ENCODE assay signal across 28 cellular contexts in the genomic region with DNA sequence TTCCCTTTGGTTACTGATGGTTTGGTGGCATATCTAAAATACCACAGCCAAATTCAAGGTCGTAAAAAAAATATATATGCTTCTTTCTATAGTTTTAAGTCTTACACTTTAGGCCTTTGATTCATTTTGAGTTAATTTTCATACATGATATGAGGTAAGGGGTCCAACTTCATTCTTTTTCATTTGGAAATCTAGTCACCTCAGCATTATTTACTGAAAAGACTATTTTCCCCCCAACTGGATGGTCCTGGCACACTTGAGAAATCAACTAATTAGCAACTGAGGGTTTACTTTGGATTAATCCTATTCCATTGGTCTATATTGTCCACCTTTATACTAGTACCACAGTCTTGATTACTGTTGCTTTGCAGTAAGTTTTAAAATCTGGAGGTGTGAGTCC. TPM values are rescaled to one million over a fixed set of nuclear protein-coding genes. Genes with fewer than 3 reads are reported as not detected.
DNase-seq lines count a peak whose midpoint lies in the region; ATAC-seq, FAIRE-seq and TF ChIP-seq lines count a peak whose summit lies in the region.
"Had no signal": no experiment of that assay in that cellular context is flagged by ENCODE, and none has a peak within 500 bp of the region (broad histone marks: within the 10 kb centered on the region; RNA-seq: fewer than 3 reads in every experiment).

No MANE protein-coding gene starts in this region.

- POLR2A ChIA-PET in K562 (lab: Yijun Ruan, JAX), result no interaction called here

- intact Hi-C loops in K562 (cut with micrococcal nuclease), result no loop called here
- intact Hi-C loops in spleen (cut with DNase I; ENCODE audit: low total_unique reads), result no loop called here

- H3K27ac ChIP-seq in HL-60 (replicated peaks) (peak overlapping the region; percentile 43; the same call in 1 of the 2 replicates), K562 (ENCODE audit: extremely low read depth, low read depth, low read length) (no peak overlapping the region), spleen (peak overlapping the region in 7 of 8 donors; percentile 46 to 83 (median 74))
- H3K27ac ChIP-seq: epithelial cell of prostate, neural progenitor cell, vagina had no signal

- H3K9me1 ChIP-seq in K562 (ENCODE audit: control insufficient read depth, insufficient read depth, low read length), result no peaks in the 10 kb centered on the region

- H2AFZ ChIP-seq in K562 (ENCODE audit: low read depth, low read length), result no peak overlapping the region
- H2AFZ ChIP-seq: neural progenitor cell had no signal

- no peak for TF ChIP-seq EP300 in K562 (IDR thresholded peaks at IDR 0.05; ENCODE audit: low read length)

- peaks cover 68% of the 10 kb centered on the region for H3K4me1 Mint-ChIP-seq in activated T-cell treated with anti-CD3 and anti-CD28 coated beads, Interleukin-2, amount 50 U/mL, for 24 hours (ENCODE audit: low read depth)
- H3K4me1 Mint-ChIP-seq: H9, neural progenitor cell had no signal

- peaks cover 8% of the 10 kb centered on the region; the same call in 2 of the 3 replicates for H3K36me3 ChIP-seq in K562 (ENCODE audit: control insufficient read depth, insufficient read depth, low read length)
- H3K36me3 ChIP-seq in spleen, result peaks cover 0 to 20% (median 2%) of the 10 kb centered on the region in 6 donors
- H3K36me3 ChIP-seq: neural progenitor cell, vagina had no signal

- CTCF ChIA-PET in K562 (lab: Yijun Ruan, JAX; ENCODE audit: low intra/inter-chr PET ratio), result no interaction called here

- peak overlapping the region; percentile 76 for H3K27ac Mint-ChIP-seq in activated T-cell treated with anti-CD3 and anti-CD28 coated beads, Interleukin-2, amount 50 U/mL, for 24 hours
- H3K27ac Mint-ChIP-seq: activated CD4-positive, alpha-beta memory T cell treated with anti-CD3 and anti-CD28 coated beads, Interleukin-2, amount 10 ng/mL, durations not matched to agents 7 days and 5 days; neural progenitor cell had no signal

- H3K4me3 ChIP-seq in HL-60 (replicated peaks; ENCODE audit: insufficient read depth, low read length), result no peak overlapping the region
- H3K4me3 ChIP-seq in K562, result no peak overlapping the region
- peak overlapping the region in 1 of 8 donors; percentile 6 for H3K4me3 ChIP-seq in spleen
- H3K4me3 ChIP-seq: lower lobe of right lung, neural progenitor cell, vagina had no signal

- H3K9ac ChIP-seq in K562 (ENCODE audit: insufficient read depth in 1 of 2, low read depth in 2 of 2, low read length in 2 of 2), result no peak overlapping the region
- H3K9ac ChIP-seq: neural progenitor cell had no signal

- no TSS peak for BruUV-seq in K562 (replicated peaks; lab: Mats Ljungman, UMichigan)

- no peaks in the 10 kb centered on the region for H3K9me3 Mint-ChIP-seq in activated T-cell treated with anti-CD3 and anti-CD28 coated beads, Interleukin-2, amount 50 U/mL, for 24 hours
- H3K9me3 Mint-ChIP-seq: activated CD4-positive, alpha-beta memory T cell treated with anti-CD3 and anti-CD28 coated beads, Interleukin-2, amount 10 ng/mL, durations not matched to agents 7 days and 5 days; H9; neural progenitor cell had no signal

- WGBS in K562 (ENCODE audit: insufficient coverage, low coverage, missing lambda C conversion rate), result 91% methylated on average over 1 of the region's 1 CpG
- 88 to 100% (median 98%) methylated on average over 1 of the region's 1 CpG for WGBS in spleen, 5 donors

- H3K79me2 ChIP-seq in K562 (ENCODE audit: control insufficient read depth, insufficient read depth, low read length), result peaks cover 91% of the 10 kb centered on the region

- peaks cover 50% of the 10 kb centered on the region for H3K36me3 Mint-ChIP-seq in activated T-cell treated with anti-CD3 and anti-CD28 coated beads, Interleukin-2, amount 50 U/mL, for 24 hours (ENCODE audit: low read depth)

- in situ Hi-C loops in K562 (cut with MboI), result no loop called here

- H3K4me3 Mint-ChIP-seq in activated T-cell treated with anti-CD3 and anti-CD28 coated beads, Interleukin-2, amount 50 U/mL, for 24 hours, result no peak overlapping the region
- H3K4me3 Mint-ChIP-seq: activated CD4-positive, alpha-beta memory T cell treated with anti-CD3 and anti-CD28 coated beads, Interleukin-2, amount 10 ng/mL, durations not matched to agents 7 days and 5 days; H9; neural progenitor cell had no signal

- TF ChIP-seq RAD21 in K562 (CRISPR knock-in tag; conservative IDR thresholded peaks at IDR 0.05 in 1 of 2, IDR thresholded peaks at IDR 0.05 in 1 of 2), result no peak

- ATAC-seq in K562 (no peak), left lobe of liver (no peak)
- ATAC-seq: right cardiac atrium had no signal

- TF ChIP-seq POLR2A in K562 (conservative IDR thresholded peaks at IDR 0.05) (no peak), spleen (IDR thresholded peaks at IDR 0.05) (no peak)

- peaks cover 18% of the 10 kb centered on the region for H4K20me1 ChIP-seq in K562 (replicated peaks; ENCODE audit: control insufficient read depth, insufficient read depth, low read length)

- H3K9me3 ChIP-seq in K562 (replicated peaks; ENCODE audit: control insufficient read depth, insufficient read depth, low read depth, low read length) (no peaks in the 10 kb centered on the region), spleen (no peaks in the 10 kb centered on the region)
- H3K9me3 ChIP-seq: lower lobe of right lung, vagina had no signal

- H3K4me1 ChIP-seq in K562 (replicated peaks in 1 of 2; ENCODE audit: control insufficient read depth in 2 of 2, insufficient read depth in 2 of 2, low read length in 2 of 2), result peaks cover 6 to 15% of the 10 kb centered on the region in 2 experiments; a peak in 4 of 5 replicates
- peaks cover 20 to 100% (median 95%) of the 10 kb centered on the region in 6 donors for H3K4me1 ChIP-seq in spleen
- H3K4me1 ChIP-seq: neural progenitor cell had no signal

- no peak for FAIRE-seq in K562 (lab: Jason Lieb, UNC)
- FAIRE-seq: TTC549 had no signal

- H3K4me2 ChIP-seq in K562 (ENCODE audit: insufficient read depth, low read length), result no peak overlapping the region
- H3K4me2 ChIP-seq: neural progenitor cell had no signal

- no peaks in the 10 kb centered on the region for H3K27me3 Mint-ChIP-seq in activated T-cell treated with anti-CD3 and anti-CD28 coated beads, Interleukin-2, amount 50 U/mL, for 24 hours
- H3K27me3 Mint-ChIP-seq: activated CD4-positive, alpha-beta memory T cell treated with anti-CD3 and anti-CD28 coated beads, Interleukin-2, amount 10 ng/mL, durations not matched to agents 7 days and 5 days had no signal

- TF ChIP-seq CTCF in HL-60 (IDR thresholded peaks at IDR 0.05; ENCODE audit: insufficient read depth, low read length) (no peak), K562 (IDR thresholded peaks at IDR 0.05 in 2 of 3, conservative IDR thresholded peaks at IDR 0.05 in 1 of 3; ENCODE audit: insufficient read depth in 2 of 3, low read depth in 1 of 3, low read length in 3 of 3) (no peak), spleen (IDR thresholded peaks at IDR 0.05 in 8 of 11, conservative IDR thresholded peaks at IDR 0.05 in 3 of 11) (no peak)

- H3K27me3 ChIP-seq in HL-60 (ENCODE audit: insufficient read depth, poor library complexity, severe bottlenecking), result no peaks in the 10 kb centered on the region
- no peaks in the 10 kb centered on the region for H3K27me3 ChIP-seq in K562 (ENCODE audit: control insufficient read depth in 2 of 2, insufficient read depth in 2 of 2, low read length in 2 of 2)
- no peaks in the 10 kb centered on the region for H3K27me3 ChIP-seq in spleen (replicated peaks in 1 of 7)
- H3K27me3 ChIP-seq: neural progenitor cell, vagina had no signal

- DNase-seq in activated T-cell treated with anti-CD3 and anti-CD28 coated beads, Interleukin-2, amount 50 U/mL, for 24 hours, result no peak
- DNase-seq in activated T-cell treated with anti-CD3 and anti-CD28 coated beads, Interleukin-2, amount 50 U/mL, for 48 hours, result no peak
- DNase-seq in HL-60 (ENCODE audit: low read depth in 1 of 2, low spot score in 1 of 2) (no peak), K562 (ENCODE audit: extremely low read depth in 1 of 4, low spot score in 3 of 4) (no peak), spleen (no peak), left lobe of liver (ENCODE audit: low spot score) (no peak), DMS153 (lab: John Stamatoyannopoulos, UW) (no peak)
- DNase-seq in stimulated activated naive CD4-positive, alpha-beta T cell treated with Interleukin-2 at 50 U/mL for 16 hours (lab: John Stamatoyannopoulos, UW), result no peak
- DNase-seq: activated CD4-positive, alpha-beta memory T cell treated with anti-CD3 and anti-CD28 coated beads, Interleukin-2, amount 10 ng/mL, durations not matched to agents 7 days and 5 days; activated CD4-positive, CD25-positive, alpha-beta regulatory T cell treated with anti-CD3 and anti-CD28 coated beads, Interleukin-2, amount 50 U/mL, for 72 hours; activated naive CD4-positive, alpha-beta T cell; amniotic stem cell; DMS79 treated with DMSO at 0.1 percent for 48 hours; effector CD4-positive, alpha-beta T cell; H9; islet precursor cell; KG1; lower lobe of right lung; MM.1S; NCI-H2029; right cardiac atrium; RPMI8226; stimulated activated CD4-positive, alpha-beta T cell treated with anti-CD3 and anti-CD28 coated beads, Interleukin-4, amount 100 ng/mL, for 24 hours; stimulated activated naive CD4-positive, alpha-beta T cell had no signal

RNA-seq across cellular contexts. Expression of a gene that starts 26.2 kb away (rescaled TPM):
- total RNA-seq in K562 (2011; cell fraction: chromatin; rRNA removed; ENCODE audit: low replicate concordance), result 37.6 and 39.3 TPM in 2 replicates
- 40.9 and 41.2 TPM in 2 replicates for total RNA-seq in K562 (2011; cell fraction: nucleolus; rRNA removed)
- total RNA-seq in K562 (2011; cell fraction: nucleoplasm; rRNA removed), result 54.2 and 73.1 TPM in 2 replicates
- total RNA-seq in K562 (2014; rRNA removed) (136 and 147 TPM in 2 replicates), K562 (2014; rRNA removed; fragmentation: Illumina TruSeq; extraction: Trizol) (214 and 232 TPM in 2 replicates), K562 (2015; rRNA removed; fragmentation: Illumina TruSeq; extraction: Trizol) (229 and 236 TPM in 2 replicates), K562 (2021) (255 and 267 TPM in 2 replicates), spleen (100 to 1,000 TPM; 452 to 693 (median 522) TPM), left lobe of liver (155 TPM)
- polyA plus RNA-seq in K562 (2011; rRNA removed) (136 and 148 TPM in 2 replicates), K562 (2014; fragmentation: Illumina TruSeq; extraction: Trizol) (269 and 334 TPM in 2 replicates), K562 (2014; fragmentation: Nextera tagmentation; extraction: Ambion mirVana) (100 to 1,000 TPM; 345 to 540 TPM), K562 (2014; rRNA removed) (147 and 152 TPM in 2 replicates), spleen (100 to 1,000 TPM; 226 to 346 (median 297) TPM)
- polyA plus RNA-seq in K562 (2011; cell fraction: cytosol; rRNA removed), result 137 and 195 TPM in 2 replicates
- 75.2 and 120 TPM in 2 replicates for polyA plus RNA-seq in K562 (2011; cell fraction: nucleus; rRNA removed)
- 285 and 304 TPM in 2 replicates for polyA plus RNA-seq in K562 (2012)
- polyA minus RNA-seq in K562 (2011; rRNA and poly(A)+ RNA removed), result 216 and 222 TPM in 2 replicates
- 249 and 294 TPM in 2 replicates for polyA minus RNA-seq in K562 (2011; cell fraction: cytosol; rRNA and poly(A)+ RNA removed)
- 20.9 and 49.4 TPM in 2 replicates for polyA minus RNA-seq in K562 (2011; cell fraction: nucleus; rRNA and poly(A)+ RNA removed)

RNA-seq across cellular contexts. Expression of a gene that starts 26.6 kb away (rescaled TPM):
- 15.7 and 36.6 TPM in 2 replicates for total RNA-seq in K562 (2011; cell fraction: chromatin; rRNA removed; ENCODE audit: low replicate concordance)
- 21.7 and 24.9 TPM in 2 replicates for total RNA-seq in K562 (2011; cell fraction: nucleolus; rRNA removed)
- total RNA-seq in K562 (2011; cell fraction: nucleoplasm; rRNA removed), result 23.7 and 33.4 TPM in 2 replicates
- total RNA-seq in K562 (2014; rRNA removed) (6.5 and 8.0 TPM in 2 replicates), K562 (2014; rRNA removed; fragmentation: Illumina TruSeq; extraction: Trizol) (6.4 and 6.6 TPM in 2 replicates), K562 (2015; rRNA removed; fragmentation: Illumina TruSeq; extraction: Trizol) (7.5 and 8.3 TPM in 2 replicates), K562 (2021) (7.7 and 8.2 TPM in 2 replicates), spleen (10 to 100 TPM; 22.1 to 39.4 (median 28.6) TPM), left lobe of liver (23.4 TPM)
- polyA plus RNA-seq in K562 (2011; rRNA removed) (9.3 and 11.7 TPM in 2 replicates), K562 (2014; fragmentation: Illumina TruSeq; extraction: Trizol) (14.6 and 15.4 TPM in 2 replicates), K562 (2014; fragmentation: Nextera tagmentation; extraction: Ambion mirVana) (1 to 10 TPM; 4.0 to 4.2 TPM), K562 (2014; rRNA removed) (8.8 and 9.5 TPM in 2 replicates), spleen (10 to 100 TPM; 18.2 to 27.4 (median 25.4) TPM)
- polyA plus RNA-seq in K562 (2011; cell fraction: cytosol; rRNA removed), result 15.7 and 16.0 TPM in 2 replicates
- 4.7 and 9.4 TPM in 2 replicates for polyA plus RNA-seq in K562 (2011; cell fraction: nucleus; rRNA removed)
- polyA plus RNA-seq in K562 (2012), result 10.3 and 13.8 TPM in 2 replicates
- polyA minus RNA-seq in K562 (2011; rRNA and poly(A)+ RNA removed), result 7.7 and 9.8 TPM in 2 replicates
- polyA minus RNA-seq in K562 (2011; cell fraction: cytosol; rRNA and poly(A)+ RNA removed), result 4.1 and 4.7 TPM in 2 replicates
- 5.7 and 8.4 TPM in 2 replicates for polyA minus RNA-seq in K562 (2011; cell fraction: nucleus; rRNA and poly(A)+ RNA removed)

RNA-seq across cellular contexts. Expression of a gene that starts 27.5 kb away (rescaled TPM):
- 4.0 and 12.8 TPM in 2 replicates for total RNA-seq in K562 (2011; cell fraction: chromatin; rRNA removed; ENCODE audit: low replicate concordance)
- 6.8 and 7.7 TPM in 2 replicates for total RNA-seq in K562 (2011; cell fraction: nucleolus; rRNA removed)
- 2.8 and 3.7 TPM in 2 replicates for total RNA-seq in K562 (2011; cell fraction: nucleoplasm; rRNA removed)
- total RNA-seq in K562 (2014; rRNA removed), result 0.57 TPM in 1 of 2 replicates, not detected in the other
- not detected in 2 replicates for total RNA-seq in K562 (2014; rRNA removed; fragmentation: Illumina TruSeq; extraction: Trizol)
- 0.25 TPM in 1 of 2 replicates, not detected in the other for total RNA-seq in K562 (2015; rRNA removed; fragmentation: Illumina TruSeq; extraction: Trizol)
- total RNA-seq in K562 (2021), result 1.3 and 1.6 TPM in 2 replicates
- polyA plus RNA-seq in K562 (2011; rRNA removed), result 0.08 TPM in 1 of 2 replicates, not detected in the other
- 0.12 and 0.15 TPM in 2 replicates for polyA plus RNA-seq in K562 (2011; cell fraction: cytosol; rRNA removed)
- 1.0 and 2.1 TPM in 2 replicates for polyA plus RNA-seq in K562 (2011; cell fraction: nucleus; rRNA removed)
- polyA plus RNA-seq in K562 (2012), result 0.37 TPM in 1 of 2 replicates, not detected in the other
- not detected in 2 replicates for polyA plus RNA-seq in K562 (2014; fragmentation: Illumina TruSeq; extraction: Trizol)
- under 1 TPM in 1 of 2 experiments, not detected in 1; 0.08 TPM for polyA plus RNA-seq in K562 (2014; fragmentation: Nextera tagmentation; extraction: Ambion mirVana)
- polyA plus RNA-seq in K562 (2014; rRNA removed), result 0.09 and 0.16 TPM in 2 replicates
- polyA minus RNA-seq in K562 (2011; rRNA and poly(A)+ RNA removed), result 0.32 and 0.60 TPM in 2 replicates
- 2.0 and 3.9 TPM in 2 replicates for polyA minus RNA-seq in K562 (2011; cell fraction: cytosol; rRNA and poly(A)+ RNA removed)
- 2.7 and 3.6 TPM in 2 replicates for polyA minus RNA-seq in K562 (2011; cell fraction: nucleus; rRNA and poly(A)+ RNA removed)
- total RNA-seq in spleen, result 100 to 1,000 TPM; 252 to 415 (median 300) TPM
- polyA plus RNA-seq in spleen, result 100 to 1,000 TPM; 360 to 652 (median 488) TPM
- 272 TPM for total RNA-seq in left lobe of liver

RNA-seq across cellular contexts. Expression of a gene that starts 36.7 kb away (rescaled TPM):
- 9.9 and 19.2 TPM in 2 replicates for total RNA-seq in K562 (2011; cell fraction: chromatin; rRNA removed; ENCODE audit: low replicate concordance)
- 8.2 and 11.2 TPM in 2 replicates for total RNA-seq in K562 (2011; cell fraction: nucleolus; rRNA removed)
- total RNA-seq in K562 (2011; cell fraction: nucleoplasm; rRNA removed), result 4.3 and 8.5 TPM in 2 replicates
- total RNA-seq in K562 (2014; rRNA removed) (0.37 and 0.41 TPM in 2 replicates), K562 (2014; rRNA removed; fragmentation: Illumina TruSeq; extraction: Trizol) (0.18 and 0.29 TPM in 2 replicates), K562 (2015; rRNA removed; fragmentation: Illumina TruSeq; extraction: Trizol) (0.14 and 0.41 TPM in 2 replicates), K562 (2021) (0.72 and 1.5 TPM in 2 replicates), spleen (10 to 100 TPM in 3 of 7 donors, 1 to 10 TPM in 4; 4.2 to 15.5 (median 7.0) TPM), left lobe of liver (46.8 TPM)
- polyA plus RNA-seq in K562 (2011; rRNA removed) (1.6 and 4.4 TPM in 2 replicates), K562 (2014; fragmentation: Illumina TruSeq; extraction: Trizol) (0.52 and 0.76 TPM in 2 replicates), K562 (2014; fragmentation: Nextera tagmentation; extraction: Ambion mirVana) (under 1 TPM; 0.25 to 0.66 TPM), K562 (2014; rRNA removed) (0.98 and 2.1 TPM in 2 replicates), spleen (10 to 100 TPM; 13.0 to 35.0 (median 32.9) TPM)
- polyA plus RNA-seq in K562 (2011; cell fraction: cytosol; rRNA removed), result 0.58 and 0.99 TPM in 2 replicates
- 38.0 and 49.6 TPM in 2 replicates for polyA plus RNA-seq in K562 (2011; cell fraction: nucleus; rRNA removed)
- polyA plus RNA-seq in K562 (2012), result 0.86 and 6.3 TPM in 2 replicates
- 0.42 and 0.70 TPM in 2 replicates for polyA minus RNA-seq in K562 (2011; rRNA and poly(A)+ RNA removed)
- polyA minus RNA-seq in K562 (2011; cell fraction: cytosol; rRNA and poly(A)+ RNA removed), result not detected in 2 replicates
- polyA minus RNA-seq in K562 (2011; cell fraction: nucleus; rRNA and poly(A)+ RNA removed), result 1.2 and 2.0 TPM in 2 replicates

RNA-seq across cellular contexts. Expression of a gene that starts 43.5 kb away (rescaled TPM):
- total RNA-seq in K562 (2011; cell fraction: chromatin; rRNA removed; ENCODE audit: low replicate concordance), result 13.0 and 26.2 TPM in 2 replicates
- 4.1 and 5.8 TPM in 2 replicates for total RNA-seq in K562 (2011; cell fraction: nucleolus; rRNA removed)
- total RNA-seq in K562 (2011; cell fraction: nucleoplasm; rRNA removed), result 10.6 and 13.0 TPM in 2 replicates
- total RNA-seq in K562 (2014; rRNA removed) (1.9 and 4.7 TPM in 2 replicates), K562 (2014; rRNA removed; fragmentation: Illumina TruSeq; extraction: Trizol) (2.7 and 3.1 TPM in 2 replicates), K562 (2015; rRNA removed; fragmentation: Illumina TruSeq; extraction: Trizol) (3.7 and 4.2 TPM in 2 replicates), K562 (2021) (7.2 and 8.8 TPM in 2 replicates), spleen (10 to 100 TPM; 10.9 to 27.7 (median 17.9) TPM), left lobe of liver (9.1 TPM)
- polyA plus RNA-seq in K562 (2011; rRNA removed) (5.9 and 12.4 TPM in 2 replicates), K562 (2014; fragmentation: Illumina TruSeq; extraction: Trizol) (5.7 and 7.4 TPM in 2 replicates), K562 (2014; fragmentation: Nextera tagmentation; extraction: Ambion mirVana) (1 to 10 TPM; 6.0 to 7.0 TPM), K562 (2014; rRNA removed) (4.1 and 6.4 TPM in 2 replicates), spleen (10 to 100 TPM in 1 of 3 donors, 1 to 10 TPM in 2; 6.2 to 10.6 (median 9.6) TPM)
- polyA plus RNA-seq in K562 (2011; cell fraction: cytosol; rRNA removed), result 10.9 and 11.2 TPM in 2 replicates
- polyA plus RNA-seq in K562 (2011; cell fraction: nucleus; rRNA removed), result 83.5 and 91.2 TPM in 2 replicates
- polyA plus RNA-seq in K562 (2012), result 9.5 and 18.2 TPM in 2 replicates
- 6.1 and 8.2 TPM in 2 replicates for polyA minus RNA-seq in K562 (2011; rRNA and poly(A)+ RNA removed)
- polyA minus RNA-seq in K562 (2011; cell fraction: cytosol; rRNA and poly(A)+ RNA removed), result 11.1 TPM in 1 of 2 replicates, not detected in the other
- polyA minus RNA-seq in K562 (2011; cell fraction: nucleus; rRNA and poly(A)+ RNA removed), result 3.6 and 5.6 TPM in 2 replicates

Comparison
In these comparisons a context has a peak if more than half of its experiments do, and no peak if none do; other contexts are left out.
1. RNA of a gene that starts 27.5 kb away (total RNA-seq): 252 to 415 TPM in spleen and 272 TPM in left lobe of liver (single experiment); 0.25 to 12.8 TPM in K562; every median in the first group is over 10 times any median in the second.